ENCODE assay signal across 20 cellular contexts in genomic region chr17:7880076-7880868, GRCh38. TPM values are rescaled to one million over a fixed set of nuclear protein-coding genes. Genes with fewer than 3 reads are reported as not detected.
DNase-seq lines count a peak whose midpoint lies in the region; ATAC-seq and TF ChIP-seq lines count a peak whose summit lies in the region.
"Had no signal": no experiment of that assay in that cellular context is flagged by ENCODE, and none has a peak within 500 bp of the region (broad histone marks: within the 10 kb centered on the region; RNA-seq: fewer than 3 reads in every experiment).

No MANE protein-coding gene starts in this region.

- H3K9ac ChIP-seq in OCI-LY1 (ENCODE audit: low read length), result peak overlapping the region; percentile 81

- peak overlapping the region; percentile 44 for H3K4me3 ChIP-seq in CD4-positive, CD25-positive, alpha-beta regulatory T cell (ENCODE audit: low read depth, low read length)
- H3K4me3 ChIP-seq in OCI-LY1 (ENCODE audit: low read depth, low read length, poor library complexity, severe bottlenecking), result peak overlapping the region; percentile 60
- no peak overlapping the region for H3K4me3 ChIP-seq in lower lobe of right lung
- H3K4me3 ChIP-seq: SJSA1, skin epidermis, vagina had no signal

- no peaks in the 10 kb centered on the region for H3K79me2 ChIP-seq in OCI-LY1 (ENCODE audit: insufficient read depth, low read length)

- no peak overlapping the region for H2AFZ ChIP-seq in OCI-LY1 (ENCODE audit: low read length)

- H3F3A ChIP-seq in OCI-LY1 (ENCODE audit: insufficient read depth, low read length), result peaks cover 12% of the 10 kb centered on the region; the same call in 1 of the 2 replicates

- H3K36me3 Mint-ChIP-seq in CD4-positive, CD25-positive, alpha-beta regulatory T cell, result peaks cover 4% of the 10 kb centered on the region

- no peak for ATAC-seq in CD4-positive, CD25-positive, alpha-beta regulatory T cell (ENCODE audit: low read depth in 2 of 2)
- ATAC-seq in GM19463 (IDR thresholded peaks at IDR 0.05; ENCODE audit: unreplicated experiment) (peak; percentile 46), GM18519 (IDR thresholded peaks at IDR 0.05; ENCODE audit: low FRiP score, unreplicated experiment) (no peak), GM19324 (IDR thresholded peaks at IDR 0.05; ENCODE audit: low FRiP score, unreplicated experiment) (no peak), lower lobe of right lung (no peak)
- ATAC-seq: naive thymus-derived CD8-positive, alpha-beta T cell had no signal

- no peaks in the 10 kb centered on the region for H3K27me3 Mint-ChIP-seq in CD4-positive, CD25-positive, alpha-beta regulatory T cell
- H3K27me3 Mint-ChIP-seq: naive thymus-derived CD8-positive, alpha-beta T cell had no signal

- no peak for TF ChIP-seq CTCF in OCI-LY1 (IDR thresholded peaks at IDR 0.05; ENCODE audit: low read length)
- no peak for TF ChIP-seq CTCF in RWPE1 (conservative IDR thresholded peaks at IDR 0.05; ENCODE audit: low read depth)
- no peak for TF ChIP-seq CTCF in lower lobe of right lung (IDR thresholded peaks at IDR 0.05)

- H3K4me3 Mint-ChIP-seq in CD4-positive, CD25-positive, alpha-beta regulatory T cell, result no peak overlapping the region
- H3K4me3 Mint-ChIP-seq: activated naive CD4-positive, alpha-beta T cell treated with anti-CD3 and anti-CD28 coated beads for 36 hours; HFFc6; naive thymus-derived CD8-positive, alpha-beta T cell had no signal

- peak overlapping the region; percentile 24 for H3K27ac ChIP-seq in CD4-positive, CD25-positive, alpha-beta regulatory T cell (ENCODE audit: insufficient read depth, low read length, poor library complexity, severe bottlenecking)
- H3K27ac ChIP-seq in OCI-LY1 (ENCODE audit: low read depth, low read length, poor library complexity, severe bottlenecking) (peak overlapping the region; percentile 97), RWPE1 (no peak overlapping the region), lower lobe of right lung (no peak overlapping the region)
- H3K27ac ChIP-seq: SJSA1, vagina had no signal

- no peak overlapping the region for H3K27ac Mint-ChIP-seq in CD4-positive, CD25-positive, alpha-beta regulatory T cell
- H3K27ac Mint-ChIP-seq: activated naive CD4-positive, alpha-beta T cell treated with anti-CD3 and anti-CD28 coated beads for 36 hours; HFFc6 had no signal

- intact Hi-C loops in lower lobe of right lung (cut with DNase I), result no loop called here

- CTCF ChIA-PET in RWPE1 (lab: Yijun Ruan, JAX), result no interaction called here

- H3K9me2 ChIP-seq in OCI-LY1 (ENCODE audit: low read depth, low read length), result no peaks in the 10 kb centered on the region

- peaks cover 11 to 13% (median 12%) of the 10 kb centered on the region in 4 donors for H3K4me1 Mint-ChIP-seq in CD4-positive, CD25-positive, alpha-beta regulatory T cell

- DNase-seq in CD4-positive, CD25-positive, alpha-beta regulatory T cell, result no peak
- DNase-seq in ecto neural progenitor cell (ENCODE audit: low spot score) (peak; percentile 7), RWPE1 (ENCODE audit: low spot score) (no peak), lower lobe of right lung (no peak)
- DNase-seq: activated CD4-positive, alpha-beta T cell treated with anti-CD3 and anti-CD28 coated beads, Interleukin-2, amount 50 U/mL, for 48 hours; activated naive CD4-positive, alpha-beta T cell treated with anti-CD3 and anti-CD28 coated beads for 36 hours; activated T-cell treated with anti-CD3 and anti-CD28 coated beads for 4 hours; EL; HFFc6; naive thymus-derived CD8-positive, alpha-beta T cell; NCI-H1417 treated with DMSO at 0.1 percent for 48 hours; NCI-H345; stimulated activated CD4-positive, alpha-beta T cell treated with anti-CD3 and anti-CD28 coated beads, Interleukin-2, amount 100 ng/mL, for 48 hours had no signal

- H3K9me3 ChIP-seq in CD4-positive, CD25-positive, alpha-beta regulatory T cell (ENCODE audit: control insufficient read depth in 2 of 2, low read length in 2 of 2), result no peaks in the 10 kb centered on the region
- no peaks in the 10 kb centered on the region for H3K9me3 ChIP-seq in OCI-LY1 (ENCODE audit: low read length)
- H3K9me3 ChIP-seq in lower lobe of right lung, result no peaks in the 10 kb centered on the region
- H3K9me3 ChIP-seq: SJSA1, vagina had no signal

- peaks cover 18% of the 10 kb centered on the region for H3K36me3 ChIP-seq in CD4-positive, CD25-positive, alpha-beta regulatory T cell (ENCODE audit: control insufficient read depth, insufficient read depth, low read length)
- H3K36me3 ChIP-seq in OCI-LY1 (ENCODE audit: insufficient read depth, low read length), result peaks cover 41% of the 10 kb centered on the region
- peaks cover 21% of the 10 kb centered on the region for H3K36me3 ChIP-seq in lower lobe of right lung

- POLR2A ChIA-PET in RWPE1 (lab: Yijun Ruan, JAX; ENCODE audit: low non-redundant PET), result interaction anchor here (0.5 kb wide), 1 partner anchor 14 kb away, joined by 8 read pairs; no protein-coding TSS in a partner anchor

- no peaks in the 10 kb centered on the region for H3K9me3 Mint-ChIP-seq in CD4-positive, CD25-positive, alpha-beta regulatory T cell
- H3K9me3 Mint-ChIP-seq: activated naive CD4-positive, alpha-beta T cell treated with anti-CD3 and anti-CD28 coated beads for 36 hours; HFFc6; naive thymus-derived CD8-positive, alpha-beta T cell had no signal

- H4K20me1 ChIP-seq in OCI-LY1 (ENCODE audit: insufficient read depth, low read length), result no peaks in the 10 kb centered on the region

- no peaks in the 10 kb centered on the region for H3K27me3 ChIP-seq in CD4-positive, CD25-positive, alpha-beta regulatory T cell (ENCODE audit: control insufficient read depth, insufficient read depth, low read length)
- H3K27me3 ChIP-seq in OCI-LY1 (ENCODE audit: insufficient read depth, low read length) (no peaks in the 10 kb centered on the region), lower lobe of right lung (ENCODE audit: low read depth) (no peaks in the 10 kb centered on the region)
- H3K27me3 ChIP-seq: SJSA1, vagina had no signal

- peaks cover 41% of the 10 kb centered on the region for H3K4me1 ChIP-seq in CD4-positive, CD25-positive, alpha-beta regulatory T cell (ENCODE audit: control insufficient read depth, insufficient read depth, low read length, poor library complexity, severe bottlenecking)
- H3K4me1 ChIP-seq in OCI-LY1 (ENCODE audit: insufficient read depth, low read length, severe bottlenecking) (peaks cover 46% of the 10 kb centered on the region), lower lobe of right lung (peaks cover 31% of the 10 kb centered on the region)

- peak overlapping the region; percentile 85 for H3K4me2 ChIP-seq in OCI-LY1 (ENCODE audit: low read length)

RNA-seq across cellular contexts. Expression of gene CHD3, which starts 8.3 kb away (rescaled TPM):
- total RNA-seq in CD4-positive, CD25-positive, alpha-beta regulatory T cell, result 273 TPM
- 1 to 10 TPM; 5.0 to 9.0 (median 7.2) TPM for polyA plus RNA-seq in CD4-positive, CD25-positive, alpha-beta regulatory T cell
- total RNA-seq in lower lobe of right lung, result 77.9 TPM

RNA-seq across cellular contexts. Expression of gene CYB5D1, which starts 22.5 kb away (rescaled TPM):
- 11.8 TPM for total RNA-seq in CD4-positive, CD25-positive, alpha-beta regulatory T cell
- 1 to 10 TPM; 3.1 to 5.4 (median 4.2) TPM for polyA plus RNA-seq in CD4-positive, CD25-positive, alpha-beta regulatory T cell
- total RNA-seq in lower lobe of right lung, result 12.6 TPM

RNA-seq across cellular contexts. Expression of gene NAA38, which starts 22.9 kb away (rescaled TPM):
- total RNA-seq in CD4-positive, CD25-positive, alpha-beta regulatory T cell, result 23.6 TPM
- 100 to 1,000 TPM; 128 to 192 (median 141) TPM for polyA plus RNA-seq in CD4-positive, CD25-positive, alpha-beta regulatory T cell
- total RNA-seq in lower lobe of right lung, result 61.5 TPM

RNA-seq across cellular contexts. Expression of gene TMEM88, which starts 25.4 kb away (rescaled TPM):
- total RNA-seq in CD4-positive, CD25-positive, alpha-beta regulatory T cell, result 31.5 TPM
- polyA plus RNA-seq in CD4-positive, CD25-positive, alpha-beta regulatory T cell, result not detected
- total RNA-seq in lower lobe of right lung, result 12.0 TPM
- total RNA-seq: SJSA1 had no signal
- polyA plus RNA-seq: naive thymus-derived CD8-positive, alpha-beta T cell had no signal

RNA-seq across cellular contexts. Expression of gene RNF227, which starts 35.8 kb away (rescaled TPM):
- total RNA-seq in CD4-positive, CD25-positive, alpha-beta regulatory T cell, result 2.4 TPM
- 1 to 10 TPM in 3 of 4 donors, under 1 TPM in 1; 0.92 to 5.0 (median 2.9) TPM for polyA plus RNA-seq in CD4-positive, CD25-positive, alpha-beta regulatory T cell
- 7.5 TPM for total RNA-seq in lower lobe of right lung

Comparison
In these comparisons a context has a peak if more than half of its experiments do, and no peak if none do; other contexts are left out.
1. H3K27ac ChIP-seq: peak in CD4-positive, CD25-positive, alpha-beta regulatory T cell (single experiment) and OCI-LY1 (single experiment); none in RWPE1 (single experiment) and lower lobe of right lung (single experiment).